ENCODE assay signal across 23 cellular contexts in genomic region chr4:16757080-16757521, GRCh38.
A peak's percentile ranks its signal among the peaks of the same experiment; 100 is the strongest.
DNase-seq lines count a peak whose midpoint lies in the region; ATAC-seq and TF ChIP-seq lines count a peak whose summit lies in the region.
"Had no signal": no experiment of that assay in that cellular context is flagged by ENCODE, and none has a peak within 500 bp of the region (broad histone marks: within the 10 kb centered on the region; RNA-seq: fewer than 3 reads in every experiment).

No MANE protein-coding gene starts in this region.

- no peaks in the 10 kb centered on the region for H3K4me1 ChIP-seq in PC-3 (ENCODE audit: insufficient read depth, low read length)

- H3K27ac ChIP-seq in PC-3 (ENCODE audit: low read length) (no peak overlapping the region), neural cell (ENCODE audit: low read length) (peak overlapping the region; percentile 93)

- DNase-seq in AG20443 (ENCODE audit: low spot score) (peak; percentile 26), PC-3 (peak; percentile 35), dermis microvascular lymphatic vessel endothelial cell (ENCODE audit: low read depth in 2 of 2) (peak; percentile 31 to 88), epidermal melanocyte (ENCODE audit: insufficient read length, low spot score) (no peak), NCI-H1694 (lab: John Stamatoyannopoulos, UW) (no peak)
- no peak for DNase-seq in activated CD4-positive, alpha-beta T cell treated with anti-CD3 and anti-CD28 coated beads for 1 hour
- DNase-seq in stimulated activated CD4-positive, alpha-beta T cell treated with anti-CD3 and anti-CD28 coated beads, Interleukin-2, amount 100 ng/mL, for 24 hours: no peak
- DNase-seq: ACHN; activated CD8-positive, alpha-beta T cell treated with anti-CD3 and anti-CD28 coated beads for 36 hours; activated naive CD8-positive, alpha-beta T cell treated with anti-CD3 and anti-CD28 coated beads, Interleukin-2, amount 50 U/mL, for 24 hours; activated T-cell treated with anti-CD3 and anti-CD28 coated beads, Interleukin-2, amount 50 U/mL, for 72 hours; cerebellar nuclear complex; glutamatergic neuron; H9; immature natural killer cell; MG63; naive thymus-derived CD8-positive, alpha-beta T cell; NCI-H1694 treated with DMSO at 0.1 percent for 48 hours; NCI-H446 treated with DMSO at 0.1 percent for 48 hours; stimulated activated CD4-positive, alpha-beta T cell treated with anti-CD3 and anti-CD28 coated beads, Interleukin-15, amount 100 ng/mL, for 24 hours; stimulated activated naive CD8-positive, alpha-beta T cell treated with anti-CD3 and anti-CD28 coated beads, Interleukin-15, amount 100 ng/mL, for 72 hours had no signal

- H4K20me1 ChIP-seq in PC-3 (ENCODE audit: low read length): no peaks in the 10 kb centered on the region
- no peaks in the 10 kb centered on the region for H4K20me1 ChIP-seq in neural cell (ENCODE audit: insufficient read depth)

- H3K79me2 ChIP-seq in PC-3 (ENCODE audit: low read length) (no peaks in the 10 kb centered on the region), neural cell (replicated peaks; ENCODE audit: insufficient read depth, low read length) (no peaks in the 10 kb centered on the region)

- CTCF ChIA-PET in PC-3 (lab: Charles Lee): no interaction called here

- H3K9ac ChIP-seq in PC-3 (ENCODE audit: low read length) (no peak overlapping the region), neural cell (ENCODE audit: low read length) (peak overlapping the region; percentile 58)

- no peaks in the 10 kb centered on the region for H3K36me3 ChIP-seq in PC-3 (ENCODE audit: low read depth, low read length)
- H3K36me3 ChIP-seq in neural cell (ENCODE audit: insufficient read depth, low read length): no peaks in the 10 kb centered on the region

- no peak overlapping the region for H3K4me2 ChIP-seq in PC-3 (ENCODE audit: low read length)
- peak overlapping the region; percentile 30 for H3K4me2 ChIP-seq in neural cell (ENCODE audit: low read length)

- POLR2A ChIA-PET in PC-3 (lab: Charles Lee; ENCODE audit: unreplicated experiment): no interaction called here

- H3K27me3 ChIP-seq in PC-3 (ENCODE audit: low read length) (peaks cover 73% of the 10 kb centered on the region), neural cell (ENCODE audit: insufficient read depth, low read depth, low read length) (no peaks in the 10 kb centered on the region)
- H3K27me3 ChIP-seq: MG63 had no signal

- H3F3A ChIP-seq in PC-3 (ENCODE audit: low read length, unreplicated experiment) (no peaks in the 10 kb centered on the region), neural cell (ENCODE audit: insufficient read depth, low read length, poor library complexity, severe bottlenecking) (peaks cover 6% of the 10 kb centered on the region)

- no peak overlapping the region; the same call in 1 of the 2 replicates for H3K4me3 ChIP-seq in PC-3 (ENCODE audit: low read length)
- peak overlapping the region; percentile 43 for H3K4me3 ChIP-seq in neural cell (ENCODE audit: low read length)
- H3K4me3 ChIP-seq: lung, MG63 had no signal

- H3K9me3 ChIP-seq in PC-3 (ENCODE audit: low read length) (no peaks in the 10 kb centered on the region), neural cell (ENCODE audit: low read length) (no peaks in the 10 kb centered on the region)
- H3K9me3 ChIP-seq: MG63 had no signal

- no peak for ATAC-seq in PC-3
- ATAC-seq: activated CD8-positive, alpha-beta T cell treated with anti-CD3 and anti-CD28 coated beads for 36 hours; activated naive CD8-positive, alpha-beta T cell treated with anti-CD3 and anti-CD28 coated beads, Interleukin-2, amount 50 U/mL, for 24 hours; activated T-cell treated with anti-CD3 and anti-CD28 coated beads, Interleukin-2, amount 50 U/mL, for 72 hours; naive thymus-derived CD8-positive, alpha-beta T cell; stimulated activated naive CD8-positive, alpha-beta T cell treated with anti-CD3 and anti-CD28 coated beads, Interleukin-15, amount 100 ng/mL, for 72 hours had no signal

- peak; percentile 100 for TF ChIP-seq EP300 in neural cell (conservative IDR thresholded peaks at IDR 0.05; ENCODE audit: poor library complexity, severe bottlenecking)

- intact Hi-C loops in PC-3 (cut with micrococcal nuclease): no loop called here

- H3K9me2 ChIP-seq in PC-3 (replicated peaks; ENCODE audit: low read length) (no peaks in the 10 kb centered on the region), neural cell (ENCODE audit: insufficient read depth, low read length) (no peaks in the 10 kb centered on the region)

- peak; percentile 50 for TF ChIP-seq RAD21 in neural cell (conservative IDR thresholded peaks at IDR 0.05)

- TF ChIP-seq CTCF in PC-3 (conservative IDR thresholded peaks at IDR 0.05; ENCODE audit: low read depth, low read length): no peak
- no peak for TF ChIP-seq CTCF in neural cell (IDR thresholded peaks at IDR 0.05; ENCODE audit: poor library complexity, severe bottlenecking)

- no TSS peak for BruUV-seq in PC-3 (replicated peaks; lab: Mats Ljungman, UMichigan)

- no peak overlapping the region for H2AFZ ChIP-seq in PC-3 (ENCODE audit: low read length)
- H2AFZ ChIP-seq in neural cell (ENCODE audit: low read depth, low read length): no peak overlapping the region

TF ChIP-seq in neural cell, 6 proteins besides CTCF, POLR2A, EP300 and RAD21:
- no peak for TF ChIP-seq TAF1 (IDR thresholded peaks at IDR 0.05; ENCODE audit: low read depth)
- TF ChIP-seq SMC3 (conservative IDR thresholded peaks at IDR 0.05; ENCODE audit: poor library complexity): peak; percentile 49
- TF ChIP-seq MXI1 (conservative IDR thresholded peaks at IDR 0.05; ENCODE audit: poor library complexity, severe bottlenecking): no peak
- peak; percentile 98 for TF ChIP-seq POLR2AphosphoS5 (IDR thresholded peaks at IDR 0.05)
- peak; percentile 42 for TF ChIP-seq REST (IDR thresholded peaks at IDR 0.05; ENCODE audit: borderline replicate concordance)
- no peak for TF ChIP-seq EZH2 (IDR thresholded peaks at IDR 0.05; ENCODE audit: borderline replicate concordance, insufficient read depth, low read length, poor library complexity, severe bottlenecking)
TF ChIP-seq in neural cell: peak in this region for 3.

Comparison
In these comparisons a context has a peak if more than half of its experiments do, and no peak if none do; other contexts are left out.
1. DNase-seq: peak in AG20443 (single experiment), PC-3 (single experiment) and dermis microvascular lymphatic vessel endothelial cell (2 of 2); none in activated CD4-positive, alpha-beta T cell treated with anti-CD3 and anti-CD28 coated beads for 1 hour (single experiment), stimulated activated CD4-positive, alpha-beta T cell treated with anti-CD3 and anti-CD28 coated beads, Interleukin-2, amount 100 ng/mL, for 24 hours (0 of 2), epidermal melanocyte (single experiment) and NCI-H1694 (single experiment).